In the genomic region with DNA sequence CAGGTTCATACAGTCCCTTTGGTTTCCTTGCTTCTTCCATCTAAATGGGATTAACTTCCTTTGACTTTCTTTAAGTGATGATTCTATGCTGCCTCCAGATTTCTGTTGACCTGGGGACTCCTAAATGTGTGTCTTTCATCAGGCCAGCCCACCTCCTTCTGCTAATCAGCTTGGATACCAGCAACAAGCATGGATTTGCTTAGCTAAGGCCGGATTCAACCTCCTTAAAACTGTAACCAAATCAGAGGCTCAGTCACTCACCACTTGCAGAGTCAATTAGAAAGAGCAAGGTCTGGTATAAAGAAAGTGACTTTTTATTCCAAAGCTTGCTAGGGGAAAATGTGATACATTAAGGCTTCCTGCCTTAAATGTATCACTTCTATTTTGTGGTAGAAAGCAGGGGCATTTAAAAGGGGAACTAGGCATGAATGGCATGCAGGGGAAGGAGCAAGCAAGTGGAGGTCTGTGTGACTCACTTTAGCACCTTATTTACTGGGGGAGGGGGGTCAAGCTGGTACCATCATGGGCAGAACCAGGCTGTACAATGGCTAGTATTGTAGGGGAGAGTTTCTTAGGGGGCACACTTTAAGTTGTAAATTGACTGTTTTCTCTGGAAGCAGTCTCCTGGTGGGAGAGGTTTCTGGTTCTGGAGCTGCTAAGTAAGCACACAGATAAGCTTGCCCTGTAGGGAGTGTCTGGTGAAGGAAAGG, we compare ENCODE assay signal across 18 cellular contexts.
DNase-seq lines count a peak whose midpoint lies in the region; ATAC-seq and TF ChIP-seq lines count a peak whose summit lies in the region.
"Had no signal": no experiment of that assay in that cellular context is flagged by ENCODE, and none has a peak within 500 bp of the region (broad histone marks: within the 10 kb centered on the region; RNA-seq: fewer than 3 reads in every experiment).

No MANE protein-coding gene starts in this region.

- H3K27ac ChIP-seq in testis: no peak overlapping the region
- H3K27ac ChIP-seq: SK-N-MC, vagina had no signal

- H3K9me3 ChIP-seq in testis: no peaks in the 10 kb centered on the region
- H3K9me3 ChIP-seq: BE2C, vagina had no signal

- H3K4me1 ChIP-seq in testis: no peaks in the 10 kb centered on the region
- H3K4me1 ChIP-seq: BE2C, vagina had no signal

- no peak overlapping the region for H3K4me3 ChIP-seq in testis
- H3K4me3 ChIP-seq: SK-N-MC, vagina had no signal

- ATAC-seq in GM18502 (IDR thresholded peaks at IDR 0.05; ENCODE audit: poor library complexity, unreplicated experiment) (peak; percentile 65), HG03378 (IDR thresholded peaks at IDR 0.05; ENCODE audit: unreplicated experiment) (peak; percentile 68), GM19463 (IDR thresholded peaks at IDR 0.05; ENCODE audit: unreplicated experiment) (no peak), GM18870 (IDR thresholded peaks at IDR 0.05; ENCODE audit: unreplicated experiment) (no peak), HG03095 (IDR thresholded peaks at IDR 0.05; ENCODE audit: unreplicated experiment) (no peak)
- ATAC-seq: natural killer cell treated with Interleukin-12 subunit alpha and Interleukin-12 subunit beta and Interleukin-15 and Interleukin-18, amount 100 ng/mL, for 72 hours had no signal

- TF ChIP-seq POLR2A in testis (IDR thresholded peaks at IDR 0.05): no peak

- peak; percentile 3 for DNase-seq in OCI-M1 (lab: John Stamatoyannopoulos, UW)
- peak; percentile 46 for DNase-seq in iPS-NIHi7 (ENCODE audit: extremely low spot score)
- no peak for DNase-seq in testis
- DNase-seq: activated CD4-positive, alpha-beta T cell treated with anti-CD3 and anti-CD28 coated beads, Interleukin-2, amount 10 ng/mL, durations not matched to agents 7 days and 5 days; activated gamma-delta T cell; BE2C; caudate nucleus; GF-D8; NCI-H1048; NCI-H524 had no signal

- TF ChIP-seq CTCF in testis (IDR thresholded peaks at IDR 0.05): no peak

- WGBS in testis, 2 donors: 76 to 87% methylated on average over 1 of the region's 1 CpG

- no peaks in the 10 kb centered on the region for H3K27me3 ChIP-seq in testis
- H3K27me3 ChIP-seq: BE2C, vagina had no signal

- intact Hi-C loops in testis (cut with DNase I; ENCODE audit: low total_unique reads): no loop called here

- no peaks in the 10 kb centered on the region for H3K36me3 ChIP-seq in testis (ENCODE audit: low read depth, missing control alignments)
- H3K36me3 ChIP-seq: BE2C, vagina had no signal

Comparison
In these comparisons a context has a peak if more than half of its experiments do, and no peak if none do; other contexts are left out.
1. ATAC-seq: peak in GM18502 (single experiment) and HG03378 (single experiment); none in GM19463 (single experiment), GM18870 (single experiment) and HG03095 (single experiment).